Comparison of ENCODE assay signal across 13 cellular contexts in the genomic region with DNA sequence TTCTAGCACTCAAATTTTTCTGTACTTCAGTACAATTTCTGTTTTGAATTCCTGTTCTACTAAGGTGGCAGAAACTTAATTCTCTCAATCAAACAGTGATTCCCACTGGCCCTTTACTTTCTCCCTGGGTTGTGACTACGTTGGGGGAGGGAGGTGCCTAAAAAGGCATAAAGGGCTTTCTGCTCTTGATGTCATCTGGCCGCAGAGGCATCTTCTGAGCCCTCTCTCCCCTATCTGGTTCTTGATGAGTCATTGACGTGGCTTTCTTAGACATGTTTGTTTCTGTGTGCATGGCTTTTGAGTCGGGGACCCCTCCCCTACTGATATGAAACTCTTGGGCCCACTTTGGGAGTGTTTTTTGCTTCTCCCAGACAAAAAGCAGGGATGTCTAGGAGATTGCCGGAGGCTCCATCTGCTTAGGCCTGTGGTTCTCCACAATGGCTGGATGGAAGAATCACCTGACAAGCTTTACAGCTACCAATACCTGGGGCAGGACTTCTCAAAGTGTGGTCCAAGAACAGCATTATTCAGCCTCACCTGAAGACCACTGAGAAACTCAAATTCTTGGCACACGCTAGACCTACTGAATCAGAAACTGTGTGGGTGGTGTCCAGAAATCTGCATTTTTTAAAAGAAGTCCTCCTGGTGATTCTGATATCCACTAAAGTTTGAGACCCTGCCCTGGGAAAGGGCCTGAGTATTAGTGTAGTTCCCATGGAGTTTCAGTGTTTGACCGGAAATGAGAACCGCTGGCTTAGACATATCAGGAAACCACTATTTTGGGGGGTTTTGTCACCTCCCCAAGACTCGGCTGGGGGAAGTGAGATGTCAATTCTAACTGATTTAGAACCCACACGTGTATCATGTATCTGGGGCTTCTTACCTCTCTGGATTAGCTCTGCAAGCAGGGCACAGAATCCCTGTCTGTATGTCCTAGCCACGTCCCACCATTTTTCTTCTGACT.
A peak's percentile ranks its signal among the peaks of the same experiment; 100 is the strongest.
DNase-seq lines count a peak whose midpoint lies in the region; ATAC-seq, FAIRE-seq and TF ChIP-seq lines count a peak whose summit lies in the region.
"Had no signal": no experiment of that assay in that cellular context is flagged by ENCODE, and none has a peak within 500 bp of the region (broad histone marks: within the 10 kb centered on the region; RNA-seq: fewer than 3 reads in every experiment).

No MANE protein-coding gene starts in this region.

- H3K4me3 ChIP-seq in pancreas: no peak overlapping the region
- no peak overlapping the region for H3K4me3 ChIP-seq in colonic mucosa
- H3K4me3 ChIP-seq: esophagus muscularis mucosa had no signal

- H3K27me3 Mint-ChIP-seq in activated naive CD8-positive, alpha-beta T cell treated with anti-CD3 and anti-CD28 coated beads, Interleukin-2, amount 50 U/mL, for 24 hours: peaks cover 4% of the 10 kb centered on the region
- H3K27me3 Mint-ChIP-seq: CD4-positive, alpha-beta memory T cell had no signal

- H3K4me3 Mint-ChIP-seq in activated naive CD8-positive, alpha-beta T cell treated with anti-CD3 and anti-CD28 coated beads, Interleukin-2, amount 50 U/mL, for 24 hours: no peak overlapping the region
- H3K4me3 Mint-ChIP-seq: CD4-positive, alpha-beta memory T cell had no signal

- no peak overlapping the region for H3K9ac ChIP-seq in colonic mucosa (ENCODE audit: low read depth in 2 of 2, low read length in 2 of 2)

- WGBS in pancreas, 2 donors: 70 to 71% methylated on average over 11 of the region's 11 CpGs

- peaks cover 24% of the 10 kb centered on the region for H3K4me1 Mint-ChIP-seq in activated naive CD8-positive, alpha-beta T cell treated with anti-CD3 and anti-CD28 coated beads, Interleukin-2, amount 50 U/mL, for 24 hours

- ATAC-seq in activated naive CD8-positive, alpha-beta T cell treated with anti-CD3 and anti-CD28 coated beads, Interleukin-2, amount 50 U/mL, for 24 hours: peak; percentile 80
- ATAC-seq in pancreas (peak in 2 of 4 donors; percentile 1 to 2), HG02623 (IDR thresholded peaks at IDR 0.05; ENCODE audit: unreplicated experiment) (no peak), HG03439 (IDR thresholded peaks at IDR 0.05; ENCODE audit: unreplicated experiment) (no peak), left lobe of liver (no peak)

- H3K27me3 ChIP-seq in pancreas (no peaks in the 10 kb centered on the region), colonic mucosa (no peaks in the 10 kb centered on the region)
- H3K27me3 ChIP-seq: esophagus muscularis mucosa had no signal

- H3K27ac ChIP-seq in pancreas: peak overlapping the region; percentile 10 to 68 (median 62)
- no peak overlapping the region for H3K27ac ChIP-seq in colonic mucosa
- H3K27ac ChIP-seq: esophagus muscularis mucosa had no signal

- peaks cover 22 to 41% (median 32%) of the 10 kb centered on the region in 3 donors for H3K4me1 ChIP-seq in pancreas
- H3K4me1 ChIP-seq in colonic mucosa: no peaks in the 10 kb centered on the region

- no peak overlapping the region for H3K27ac Mint-ChIP-seq in activated naive CD8-positive, alpha-beta T cell treated with anti-CD3 and anti-CD28 coated beads, Interleukin-2, amount 50 U/mL, for 24 hours
- H3K27ac Mint-ChIP-seq: CD4-positive, alpha-beta memory T cell had no signal

- peak; percentile 33 for DNase-seq in GM10266 (ENCODE audit: extremely low spot score)
- peak; percentile 8 for DNase-seq in H4 (ENCODE audit: low spot score)
- peak; percentile 10 for DNase-seq in activated naive CD8-positive, alpha-beta T cell treated with anti-CD3 and anti-CD28 coated beads, Interleukin-2, amount 50 U/mL, for 24 hours
- DNase-seq in pancreas: no peak
- DNase-seq in colonic mucosa: no peak
- DNase-seq in left lobe of liver (ENCODE audit: low spot score): no peak
- DNase-seq: CD4-positive, alpha-beta memory T cell; central memory CD4-positive, alpha-beta T cell; NCI-H345 had no signal

- H3K9me3 Mint-ChIP-seq in activated naive CD8-positive, alpha-beta T cell treated with anti-CD3 and anti-CD28 coated beads, Interleukin-2, amount 50 U/mL, for 24 hours: no peaks in the 10 kb centered on the region

- no peak for TF ChIP-seq CTCF in GM10266 (IDR thresholded peaks at IDR 0.05; ENCODE audit: control insufficient read depth, insufficient read depth, low read depth, missing control alignments)
- no peak for TF ChIP-seq CTCF in pancreas (IDR thresholded peaks at IDR 0.05)
- no peak for TF ChIP-seq CTCF in colonic mucosa (IDR thresholded peaks at IDR 0.05)

- no peak for FAIRE-seq in pancreas (lab: Jason Lieb, UNC)
- FAIRE-seq: RCC 7860 had no signal

- intact Hi-C loops in pancreas (cut with DNase I): no loop called here
- intact Hi-C loops in colonic mucosa (cut with DNase I): no loop called here

- H3K9me3 ChIP-seq in pancreas (no peaks in the 10 kb centered on the region), colonic mucosa (no peaks in the 10 kb centered on the region)
- H3K9me3 ChIP-seq: esophagus muscularis mucosa had no signal

- H3K36me3 Mint-ChIP-seq in activated naive CD8-positive, alpha-beta T cell treated with anti-CD3 and anti-CD28 coated beads, Interleukin-2, amount 50 U/mL, for 24 hours (ENCODE audit: low read depth): no peaks in the 10 kb centered on the region
- H3K36me3 Mint-ChIP-seq: CD4-positive, alpha-beta memory T cell had no signal

- H3K36me3 ChIP-seq in pancreas (no peaks in the 10 kb centered on the region), colonic mucosa (no peaks in the 10 kb centered on the region)
- H3K36me3 ChIP-seq: esophagus muscularis mucosa had no signal

Comparison
In these comparisons a context has a peak if more than half of its experiments do, and no peak if none do; other contexts are left out.
1. DNase-seq: peak in GM10266 (single experiment), H4 (single experiment) and activated naive CD8-positive, alpha-beta T cell treated with anti-CD3 and anti-CD28 coated beads, Interleukin-2, amount 50 U/mL, for 24 hours (single experiment); none in pancreas (0 of 6), colonic mucosa (single experiment) and left lobe of liver (single experiment).